In the genomic region with DNA sequence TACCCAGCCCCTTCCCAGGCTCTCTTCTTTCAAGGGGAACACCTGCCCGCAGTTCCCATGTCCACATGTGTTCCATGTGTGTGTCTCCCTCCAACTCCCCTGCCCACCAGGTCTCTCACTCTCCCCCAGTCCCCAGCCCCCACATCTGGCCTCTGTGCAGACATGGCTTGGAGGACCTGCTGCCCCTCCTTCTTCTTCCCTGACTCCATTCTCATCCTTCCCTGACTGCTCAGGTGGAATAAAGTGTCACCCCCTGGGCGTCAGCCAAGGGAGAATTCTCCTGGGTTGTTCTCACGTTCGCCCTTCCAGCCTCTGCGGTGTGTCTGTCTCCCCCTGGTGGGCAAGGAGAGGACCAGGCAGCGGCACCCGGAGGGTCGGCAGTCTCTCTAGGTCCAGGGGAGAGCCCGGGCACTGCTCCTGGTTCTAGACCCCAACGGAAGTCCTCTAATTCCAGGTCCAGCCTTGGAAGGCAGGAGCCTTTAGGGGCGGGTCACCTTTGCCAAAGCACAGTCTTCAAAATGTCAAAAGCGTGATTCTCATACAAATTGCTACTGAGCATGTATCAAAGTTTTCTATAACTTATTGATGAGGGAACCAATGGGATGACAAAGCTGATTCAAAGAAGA, we compare ENCODE assay signal across 9 cellular contexts. TPM values are rescaled to one million over a fixed set of nuclear protein-coding genes. Genes with fewer than 3 reads are reported as not detected.
A peak's percentile ranks its signal among the peaks of the same experiment; 100 is the strongest.
DNase-seq lines count a peak whose midpoint lies in the region; ATAC-seq, FAIRE-seq and TF ChIP-seq lines count a peak whose summit lies in the region.
"Had no signal": no experiment of that assay in that cellular context is flagged by ENCODE, and none has a peak within 500 bp of the region (broad histone marks: within the 10 kb centered on the region; RNA-seq: fewer than 3 reads in every experiment).

No MANE protein-coding gene starts in this region.

- BruUV-seq in OCI-LY7 (replicated peaks; lab: Mats Ljungman, UMichigan) = no TSS peak

- no peaks in the 10 kb centered on the region for H3K4me1 ChIP-seq in OCI-LY7 (ENCODE audit: insufficient read depth, low read length, poor library complexity, severe bottlenecking)
- no peaks in the 10 kb centered on the region for H3K4me1 ChIP-seq in fibroblast of lung (ENCODE audit: control insufficient read depth, extremely low read depth, insufficient read depth, low read length)
- H3K4me1 ChIP-seq in pancreas = no peaks in the 10 kb centered on the region
- H3K4me1 ChIP-seq in upper lobe of right lung = no peaks in the 10 kb centered on the region

- no peaks in the 10 kb centered on the region for H3K36me3 ChIP-seq in OCI-LY7 (ENCODE audit: insufficient read depth, low read length)
- H3K36me3 ChIP-seq in fibroblast of lung (ENCODE audit: control insufficient read depth, insufficient read depth, low read length) = no peaks in the 10 kb centered on the region
- H3K36me3 ChIP-seq in pancreas = no peaks in the 10 kb centered on the region
- no peaks in the 10 kb centered on the region for H3K36me3 ChIP-seq in upper lobe of right lung

- H3K9me3 ChIP-seq in OCI-LY7 (ENCODE audit: low read length) (no peaks in the 10 kb centered on the region), fibroblast of lung (ENCODE audit: control insufficient read depth, insufficient read depth, low read depth, low read length) (no peaks in the 10 kb centered on the region), pancreas (no peaks in the 10 kb centered on the region), upper lobe of right lung (no peaks in the 10 kb centered on the region)

- H3K27me3 ChIP-seq in fibroblast of lung (ENCODE audit: control insufficient read depth, insufficient read depth, low read length) (no peaks in the 10 kb centered on the region), pancreas (no peaks in the 10 kb centered on the region), upper lobe of right lung (no peaks in the 10 kb centered on the region)

- H3K9ac ChIP-seq in fibroblast of lung (ENCODE audit: insufficient read depth, low read length) = no peak overlapping the region

- ATAC-seq in pancreas (peak; percentile 66 to 93 (median 86)), upper lobe of right lung (peak; percentile 84)

- WGBS in pancreas, 2 donors = 8 to 9% methylated on average over 12 of the region's 12 CpGs

- H2AFZ ChIP-seq in OCI-LY7 (ENCODE audit: low read length) (no peak overlapping the region), fibroblast of lung (ENCODE audit: low read length) (no peak overlapping the region)

- H3K4me3 ChIP-seq in OCI-LY7 (ENCODE audit: low read depth, low read length, poor library complexity, severe bottlenecking) (no peak overlapping the region), fibroblast of lung (replicated peaks in 1 of 4; ENCODE audit: control extremely low read depth in 1 of 4, insufficient read depth in 1 of 4, low read depth in 3 of 4, low read length in 4 of 4) (no peak overlapping the region), pancreas (no peak overlapping the region), upper lobe of right lung (no peak overlapping the region)

- H3K79me2 ChIP-seq in OCI-LY7 (ENCODE audit: insufficient read depth, low read depth, low read length) (no peaks in the 10 kb centered on the region), fibroblast of lung (ENCODE audit: control insufficient read depth, insufficient read depth, low read length) (no peaks in the 10 kb centered on the region)

- peak; percentile 78 for TF ChIP-seq CTCF in D721Med (IDR thresholded peaks at IDR 0.05; ENCODE audit: insufficient read depth, missing control alignments)
- peak; percentile 89 for TF ChIP-seq CTCF in OCI-LY7 (conservative IDR thresholded peaks at IDR 0.05; ENCODE audit: low read length)
- TF ChIP-seq CTCF in fibroblast of lung (conservative IDR thresholded peaks at IDR 0.05 in 1 of 2, IDR thresholded peaks at IDR 0.05 in 1 of 2; ENCODE audit: low read depth in 1 of 2, low read length in 2 of 2) = peak; percentile 77 to 87
- peak; percentile 66 to 83 (median 72) for TF ChIP-seq CTCF in pancreas (IDR thresholded peaks at IDR 0.05)
- peak; percentile 86 for TF ChIP-seq CTCF in upper lobe of right lung (IDR thresholded peaks at IDR 0.05)

- POLR2A ChIA-PET in OCI-LY7 (lab: Charles Lee) = no interaction called here

- no peak overlapping the region for H3K27ac ChIP-seq in OCI-LY7 (ENCODE audit: low read depth, low read length, poor library complexity, severe bottlenecking)
- no peak overlapping the region for H3K27ac ChIP-seq in fibroblast of lung (ENCODE audit: insufficient read depth, low read length)
- H3K27ac ChIP-seq in pancreas = no peak overlapping the region
- H3K27ac ChIP-seq in upper lobe of right lung = no peak overlapping the region

- no peaks in the 10 kb centered on the region for H3K9me2 ChIP-seq in OCI-LY7 (ENCODE audit: insufficient read depth, low read length)

- DNase-seq in D721Med (ENCODE audit: insufficient read length, low spot score) (peak; percentile 42), HT-29 (ENCODE audit: low spot score) (peak; percentile 67), OCI-LY7 (ENCODE audit: low spot score) (peak; percentile 70), activated T-cell treated with anti-CD3 and anti-CD28 coated beads for 24 hours (ENCODE audit: low read depth) (peak; percentile 68), fibroblast of lung (ENCODE audit: low read depth in 2 of 2) (peak; percentile 39 to 46), pancreas (peak; percentile 35 to 78 (median 65)), upper lobe of right lung (peak; percentile 77), foreskin melanocyte (no peak)

- intact Hi-C loops in OCI-LY7 (cut with micrococcal nuclease; ENCODE audit: unreplicated experiment) = loop anchor here (1.0 kb wide), 1 partner anchor 55 kb away; no protein-coding TSS in a partner anchor
- intact Hi-C loops in pancreas (cut with DNase I) = no loop called here
- intact Hi-C loops in upper lobe of right lung (cut with DNase I) = no loop called here

- FAIRE-seq in D721Med (lab: Jason Lieb, UNC) (no peak), pancreas (lab: Jason Lieb, UNC) (no peak)
- FAIRE-seq: TTC549 had no signal

- H3K4me2 ChIP-seq in OCI-LY7 (ENCODE audit: low read length) (no peak overlapping the region), fibroblast of lung (ENCODE audit: extremely low read depth, insufficient read depth, low read length) (no peak overlapping the region)

- H4K20me1 ChIP-seq in OCI-LY7 (ENCODE audit: insufficient read depth, low read length) (no peaks in the 10 kb centered on the region), fibroblast of lung (ENCODE audit: control insufficient read depth, extremely low read depth, insufficient read depth, low read length) (no peaks in the 10 kb centered on the region)

- CTCF ChIA-PET in OCI-LY7 (lab: Charles Lee; ENCODE audit: unreplicated experiment) = no interaction called here

RNA-seq across cellular contexts. Expression of a gene that starts 50.5 kb away (rescaled TPM):
- total RNA-seq in HT-29 (2014; rRNA removed; shearing (Covaris generic)) = 0.03 and 0.23 TPM in 2 replicates
- 0.41 and 1.5 TPM in 2 replicates for total RNA-seq in OCI-LY7 (2014; rRNA removed; shearing (Covaris generic))
- total RNA-seq in OCI-LY7 (2022) = 2.6 and 4.4 TPM in 2 replicates
- 0.99 and 2.1 TPM in 2 replicates for total RNA-seq in fibroblast of lung
- 0.16 and 0.35 TPM in 2 replicates for polyA plus RNA-seq in fibroblast of lung
- polyA plus RNA-seq in fibroblast of lung (2012) = 0.59 and 1.3 TPM in 2 replicates
- 0.82 and 1.2 TPM in 2 replicates for polyA minus RNA-seq in fibroblast of lung (ENCODE audit: low replicate concordance)
- 10 to 100 TPM in 2 of 6 donors, 1 to 10 TPM in 4; 6.8 to 16.4 (median 8.1) TPM for total RNA-seq in pancreas
- polyA plus RNA-seq in pancreas = 10 to 100 TPM; 22.9 to 25.3 TPM
- total RNA-seq in upper lobe of right lung = 19.5 TPM

RNA-seq across cellular contexts. Expression of a gene that starts 57.4 kb away (rescaled TPM):
- total RNA-seq in HT-29 (2014; rRNA removed; shearing (Covaris generic)) = not detected in 2 replicates
- total RNA-seq in OCI-LY7 (2014; rRNA removed; shearing (Covaris generic)) = not detected in 2 replicates
- 0.15 TPM in 1 of 2 replicates, not detected in the other for total RNA-seq in OCI-LY7 (2022)
- total RNA-seq in fibroblast of lung = 0.50 and 10.3 TPM in 2 replicates
- polyA plus RNA-seq in fibroblast of lung = 0.92 and 11.2 TPM in 2 replicates
- polyA plus RNA-seq in fibroblast of lung (2012) = 0.90 and 10.3 TPM in 2 replicates
- polyA minus RNA-seq in fibroblast of lung (ENCODE audit: low replicate concordance) = 1.6 and 4.4 TPM in 2 replicates
- total RNA-seq in pancreas = 10 to 100 TPM in 1 of 6 donors, 1 to 10 TPM in 2, under 1 TPM in 3; 0.28 to 10.6 (median 2.2) TPM
- polyA plus RNA-seq in pancreas = 1 to 10 TPM; 1.1 to 2.9 TPM
- total RNA-seq in upper lobe of right lung = 1.3 TPM
